12 cellular contexts compared by ENCODE assay signal in the genomic region with DNA sequence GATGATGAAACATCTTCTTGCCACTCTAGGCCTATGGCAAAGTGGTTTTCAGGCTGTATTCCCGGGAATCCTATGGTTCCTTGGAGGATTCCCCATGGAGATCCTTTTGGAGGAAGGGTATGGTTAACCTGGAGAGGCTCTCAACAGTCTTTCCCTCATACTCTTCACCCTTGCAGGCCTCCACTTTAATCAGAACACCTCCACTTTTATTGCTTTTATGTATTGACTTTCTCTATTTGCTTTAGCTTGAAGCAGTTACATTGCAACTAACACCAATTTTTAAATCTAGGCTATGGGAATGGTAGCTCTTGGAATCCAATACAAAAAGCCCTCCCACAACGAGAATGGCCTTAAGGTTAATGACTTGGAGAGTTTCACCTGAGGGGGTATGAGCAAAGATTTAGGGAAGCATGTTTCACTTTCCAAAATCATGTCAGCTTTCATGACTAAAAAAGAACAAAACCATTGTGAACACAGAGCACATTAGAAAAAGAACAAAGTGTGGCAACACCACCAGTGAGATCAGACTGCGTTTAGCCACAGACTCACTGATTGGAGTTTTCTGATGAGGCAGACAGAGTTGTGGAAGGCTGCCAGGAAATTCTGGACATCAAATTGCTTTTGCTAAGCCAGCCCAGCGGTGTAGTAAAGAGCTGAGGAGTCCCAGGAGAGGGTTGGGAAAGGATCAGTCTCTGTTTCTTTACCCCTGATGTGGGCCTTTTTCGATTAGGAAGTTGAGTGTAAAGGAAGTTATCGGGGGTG.
DNase-seq lines count a peak whose midpoint lies in the region; FAIRE-seq and TF ChIP-seq lines count a peak whose summit lies in the region.
"Had no signal": no experiment of that assay in that cellular context is flagged by ENCODE, and none has a peak within 500 bp of the region (broad histone marks: within the 10 kb centered on the region; RNA-seq: fewer than 3 reads in every experiment).

No MANE protein-coding gene starts in this region.

- TF ChIP-seq CTCF in bronchial epithelial cell (IDR thresholded peaks at IDR 0.05; ENCODE audit: insufficient read depth, low read length, severe bottlenecking) (no peak), transverse colon (IDR thresholded peaks at IDR 0.05) (no peak)

- no peaks in the 10 kb centered on the region for H3K27me3 ChIP-seq in bronchial epithelial cell (ENCODE audit: control insufficient read depth, insufficient read depth, low read length)
- H3K27me3 ChIP-seq in transverse colon: no peaks in the 10 kb centered on the region

- peak; percentile 5 for DNase-seq in NCI-H748 (lab: John Stamatoyannopoulos, UW; ENCODE audit: unreplicated experiment)
- DNase-seq in NCI-H748 treated with DMSO at 0.1 percent for 48 hours (lab: John Stamatoyannopoulos, UW): no peak
- peak; percentile 92 for DNase-seq in bronchial epithelial cell (ENCODE audit: low read depth)
- peak; percentile 37 for DNase-seq in islet precursor cell
- DNase-seq in transverse colon: peak; percentile 20
- no peak for DNase-seq in NCI-H1694 (lab: John Stamatoyannopoulos, UW)
- DNase-seq in GDM1 (lab: John Stamatoyannopoulos, UW): no peak
- no peak for DNase-seq in cerebellar nuclear complex (lab: John Stamatoyannopoulos, UW)
- DNase-seq: activated CD4-positive, alpha-beta T cell treated with anti-CD3 and anti-CD28 coated beads, Interleukin-2, amount 10 ng/mL, durations not matched to agents 24 days and 14 days had no signal

- no peaks in the 10 kb centered on the region for H3K9me3 ChIP-seq in transverse colon
- H3K9me3 ChIP-seq: thoracic aorta had no signal

- H3K36me3 ChIP-seq in bronchial epithelial cell (ENCODE audit: control insufficient read depth, insufficient read depth, low read length): no peaks in the 10 kb centered on the region
- H3K36me3 ChIP-seq in transverse colon: no peaks in the 10 kb centered on the region
- H3K36me3 ChIP-seq: thoracic aorta had no signal

- H3K4me3 ChIP-seq in bronchial epithelial cell (ENCODE audit: low read depth, low read length) (no peak overlapping the region), transverse colon (no peak overlapping the region)
- H3K4me3 ChIP-seq: thoracic aorta had no signal

- in situ Hi-C loops in transverse colon (cut with MboI; ENCODE audit: low pct_ligation_motif_present in 1 of 4, low pct_unique_long_range_greater_than_20kb in 1 of 4, low sequenced_read_pairs in 3 of 4): no loop called here

- FAIRE-seq in bronchial epithelial cell (lab: Jason Lieb, UNC): no peak
- FAIRE-seq: GM12892, HTR-8/SVneo had no signal

- no peak for TF ChIP-seq POLR2A in transverse colon (IDR thresholded peaks at IDR 0.05)

- H3K27ac ChIP-seq in transverse colon: peak overlapping the region in 1 of 4 donors; percentile 30
- H3K27ac ChIP-seq: thoracic aorta had no signal

- no peak for TF ChIP-seq EP300 in transverse colon (IDR thresholded peaks at IDR 0.05; ENCODE audit: low read depth)

- intact Hi-C loops in transverse colon (cut with DNase I; ENCODE audit: low total_unique reads): no loop called here

- WGBS in transverse colon (ENCODE audit: low coverage in 1 of 2), 2 donors: 44 to 56% methylated on average over 3 to 6 of the region's 6 CpGs

- H3K4me1 ChIP-seq in transverse colon: peaks cover 0 to 13% (median 0%) of the 10 kb centered on the region in 4 donors

Comparison
In these comparisons a context has a peak if more than half of its experiments do, and no peak if none do; other contexts are left out.
1. DNase-seq: peak in NCI-H748 (single experiment), bronchial epithelial cell (single experiment), islet precursor cell (single experiment) and transverse colon (single experiment); none in NCI-H748 treated with DMSO at 0.1 percent for 48 hours (single experiment), NCI-H1694 (single experiment), GDM1 (single experiment) and cerebellar nuclear complex (0 of 2).